ENCODE assay signal across 8 cellular contexts in genomic region chr13:27919934-27920676, GRCh38. TPM values are rescaled to one million over a fixed set of nuclear protein-coding genes. Genes with fewer than 3 reads are reported as not detected.
DNase-seq lines count a peak whose midpoint lies in the region; ATAC-seq and TF ChIP-seq lines count a peak whose summit lies in the region.

TSS of gene PDX1 (plus strand) at chr13:27920000. CDS start at chr13:27920139, 139 bp downstream.

- H3K27me3 ChIP-seq in mammary epithelial cell (ENCODE audit: insufficient read depth, low read length) (peaks cover 69% of the 10 kb centered on the region), muscle layer of colon (ENCODE audit: control insufficient read depth in 1 of 2, insufficient read depth in 2 of 2, low read length in 2 of 2) (peaks cover 72 to 95% of the 10 kb centered on the region in 2 donors)

- in situ Hi-C loops in mammary epithelial cell (cut with MboI; ENCODE audit: low sequenced_read_pairs in 2 of 2): no loop called here

- H3K27ac ChIP-seq in mammary epithelial cell (ENCODE audit: insufficient read depth, low read depth, low read length) (no peak within 1 kb of the TSS), muscle layer of colon (ENCODE audit: low read depth, low read length) (no peak within 1 kb of the TSS)

- CTCF ChIA-PET in mammary epithelial cell (lab: Charles Lee; ENCODE audit: low non-redundant PET): no interaction called here

- H3K4me3 ChIP-seq in mammary epithelial cell (replicated peaks in 1 of 3; ENCODE audit: insufficient read depth in 1 of 3, low read depth in 2 of 3, low read length in 3 of 3) (peak within 1 kb of the TSS; percentile 33 to 45 (median 37)), muscle layer of colon (ENCODE audit: low read depth in 1 of 2, low read length in 2 of 2) (peak within 1 kb of the TSS; percentile 52 to 57)

- no TSS peak for BruUV-seq in mammary epithelial cell (replicated peaks; lab: Mats Ljungman, UMichigan)

- no peaks in the 10 kb centered on the region for H4K20me1 ChIP-seq in mammary epithelial cell (ENCODE audit: insufficient read depth, low read length)

- H3K36me3 ChIP-seq in mammary epithelial cell (ENCODE audit: insufficient read depth, low read length): no peaks in the 10 kb centered on the region
- no peaks in the 10 kb centered on the region for H3K36me3 ChIP-seq in muscle layer of colon (ENCODE audit: insufficient read depth, low read length)

- H3K9ac ChIP-seq in mammary epithelial cell (ENCODE audit: insufficient read depth, low read length): no peak within 1 kb of the TSS
- no peak within 1 kb of the TSS for H3K9ac ChIP-seq in muscle layer of colon (ENCODE audit: low read length)

- ATAC-seq in HG03521 (IDR thresholded peaks at IDR 0.05; ENCODE audit: unreplicated experiment) (peak; percentile 8), GM18867 (IDR thresholded peaks at IDR 0.05; ENCODE audit: unreplicated experiment) (no peak)

- peak within 1 kb of the TSS; percentile 88 for H3K4me2 ChIP-seq in mammary epithelial cell (ENCODE audit: insufficient read depth, low read depth, low read length)

- no peak for TF ChIP-seq CTCF in mammary epithelial cell (conservative IDR thresholded peaks at IDR 0.05 in 1 of 2, IDR thresholded peaks at IDR 0.05 in 1 of 2; ENCODE audit: extremely low read depth in 1 of 2, insufficient read depth in 1 of 2, low read depth in 1 of 2, low read length in 2 of 2)

- H2AFZ ChIP-seq in mammary epithelial cell (ENCODE audit: low read depth, low read length): peak within 1 kb of the TSS; percentile 81

- peak; percentile 52 for DNase-seq in DMS153 (lab: John Stamatoyannopoulos, UW)
- DNase-seq in mammary epithelial cell: peak; percentile 46
- DNase-seq in activated effector memory CD4-positive, alpha-beta T cell treated with Interleukin-2 at 50 U/mL for 16 hours: no peak
- DNase-seq in activated gamma-delta T cell (lab: John Stamatoyannopoulos, UW): no peak
- DNase-seq in ureter (ENCODE audit: low spot score): no peak

- H3K9me3 ChIP-seq in mammary epithelial cell (replicated peaks; ENCODE audit: insufficient read depth, low read length): no peaks in the 10 kb centered on the region
- H3K9me3 ChIP-seq in muscle layer of colon (ENCODE audit: low read length): no peaks in the 10 kb centered on the region

- H3K79me2 ChIP-seq in mammary epithelial cell (ENCODE audit: insufficient read depth, low read length): no peaks in the 10 kb centered on the region

- intact Hi-C loops in mammary epithelial cell (cut with micrococcal nuclease): no loop called here

- dilution Hi-C loops in mammary epithelial cell (cut with HindIII; ENCODE audit: low sequenced_read_pairs): loop anchor here (5.0 kb wide), 1 partner anchor 42 kb away; no protein-coding TSS in a partner anchor

- 0% methylated on average over 4 of the region's 76 CpGs for WGBS in mammary epithelial cell (ENCODE audit: low coverage, missing lambda C conversion rate)

- H3K4me1 ChIP-seq in mammary epithelial cell (ENCODE audit: insufficient read depth, low read length) (peaks cover 22% of the 10 kb centered on the region), muscle layer of colon (ENCODE audit: insufficient read depth, low read length) (peaks cover 7% of the 10 kb centered on the region)

RNA-seq across cellular contexts. Expression of gene PDX1, which starts in this region (rescaled TPM):
- total RNA-seq in mammary epithelial cell (not detected), ureter (not detected)
- polyA plus RNA-seq in mammary epithelial cell: not detected
- polyA minus RNA-seq in mammary epithelial cell: not detected

Comparison
In these comparisons a context has a peak if more than half of its experiments do, and no peak if none do; other contexts are left out.
1. Peak in DNase-seq, H3K4me3 ChIP-seq and H3K4me2 ChIP-seq in mammary epithelial cell; RNA of the gene not detected or under 1 TPM.